13 cellular contexts compared by ENCODE assay signal in genomic region chr19:49338023-49338677, GRCh38. TPM values are rescaled to one million over a fixed set of nuclear protein-coding genes. Genes with fewer than 3 reads are reported as not detected.
DNase-seq lines count a peak whose midpoint lies in the region; ATAC-seq and TF ChIP-seq lines count a peak whose summit lies in the region.
"Had no signal": no experiment of that assay in that cellular context is flagged by ENCODE, and none has a peak within 500 bp of the region (broad histone marks: within the 10 kb centered on the region; RNA-seq: fewer than 3 reads in every experiment).

No MANE protein-coding gene starts in this region.

- no peaks in the 10 kb centered on the region for H3K9me3 ChIP-seq in mucosa of rectum (ENCODE audit: control insufficient read depth in 2 of 2, low read length in 2 of 2)
- no peaks in the 10 kb centered on the region for H3K9me3 ChIP-seq in upper lobe of right lung

- peaks cover 34% of the 10 kb centered on the region for H3K36me3 Mint-ChIP-seq in activated naive CD4-positive, alpha-beta T cell treated with anti-CD3 and anti-CD28 coated beads for 36 hours (ENCODE audit: low read depth)
- peaks cover 21% of the 10 kb centered on the region for H3K36me3 Mint-ChIP-seq in chondrocyte (ENCODE audit: low read depth)

- H3K27me3 ChIP-seq in mucosa of rectum (ENCODE audit: control insufficient read depth in 2 of 2, insufficient read depth in 2 of 2, low read length in 2 of 2) (no peaks in the 10 kb centered on the region), upper lobe of right lung (no peaks in the 10 kb centered on the region)

- no peaks in the 10 kb centered on the region for H3K27me3 Mint-ChIP-seq in activated naive CD4-positive, alpha-beta T cell treated with anti-CD3 and anti-CD28 coated beads for 36 hours (ENCODE audit: low read depth)
- no peaks in the 10 kb centered on the region for H3K27me3 Mint-ChIP-seq in chondrocyte (ENCODE audit: low read depth)

- TF ChIP-seq CTCF in chondrocyte (IDR thresholded peaks at IDR 0.05), result no peak
- TF ChIP-seq CTCF in upper lobe of right lung (IDR thresholded peaks at IDR 0.05), result no peak

- no peak for DNase-seq in activated naive CD4-positive, alpha-beta T cell treated with anti-CD3 and anti-CD28 coated beads for 36 hours
- no peak for DNase-seq in activated naive CD4-positive, alpha-beta T cell treated with Interleukin-2 at 50 U/mL for 16 hours
- DNase-seq in chondrocyte (ENCODE audit: low spot score) (peak; percentile 86), upper lobe of right lung (peak; percentile 66), T-helper 1 cell (no peak), cortex of kidney (lab: John Stamatoyannopoulos, UW) (no peak), glomerular visceral epithelial cell (ENCODE audit: extremely low spot score) (no peak)
- DNase-seq: activated gamma-delta T cell had no signal

- CTCF ChIA-PET in activated naive CD4-positive, alpha-beta T cell treated with anti-CD3 and anti-CD28 coated beads for 36 hours (lab: Charles Lee), result interaction anchor here (0.9 to 1.3 kb wide), 2 partner anchors 11 to 39 kb away, joined by 3 to 4 read pairs; no protein-coding TSS in a partner anchor

- H3K4me1 Mint-ChIP-seq in activated naive CD4-positive, alpha-beta T cell treated with anti-CD3 and anti-CD28 coated beads for 36 hours (ENCODE audit: low read depth), result peaks cover 52% of the 10 kb centered on the region
- H3K4me1 Mint-ChIP-seq in chondrocyte (ENCODE audit: low read depth), result no peaks in the 10 kb centered on the region

- no peak for ATAC-seq in upper lobe of right lung

- H3K27ac Mint-ChIP-seq in activated naive CD4-positive, alpha-beta T cell treated with anti-CD3 and anti-CD28 coated beads for 36 hours, result peak overlapping the region; percentile 41
- no peak overlapping the region for H3K27ac Mint-ChIP-seq in chondrocyte (ENCODE audit: unreplicated experiment)

- H3K9me3 Mint-ChIP-seq in activated naive CD4-positive, alpha-beta T cell treated with anti-CD3 and anti-CD28 coated beads for 36 hours, result no peaks in the 10 kb centered on the region
- H3K9me3 Mint-ChIP-seq in chondrocyte (ENCODE audit: low read depth), result no peaks in the 10 kb centered on the region

- H3K4me3 Mint-ChIP-seq in activated naive CD4-positive, alpha-beta T cell treated with anti-CD3 and anti-CD28 coated beads for 36 hours, result no peak overlapping the region
- no peak overlapping the region for H3K4me3 Mint-ChIP-seq in chondrocyte (ENCODE audit: unreplicated experiment)

- H3K4me3 ChIP-seq in mucosa of rectum (ENCODE audit: low read length in 2 of 2), result peak overlapping the region; percentile 41 to 46
- H3K4me3 ChIP-seq in upper lobe of right lung, result peak overlapping the region; percentile 54

- H3K27ac ChIP-seq in mucosa of rectum (ENCODE audit: low read depth in 2 of 2, low read length in 2 of 2) (no peak overlapping the region), upper lobe of right lung (no peak overlapping the region)
- H3K27ac ChIP-seq: GM23248, HL-60 had no signal

- H3K36me3 ChIP-seq in mucosa of rectum (ENCODE audit: control insufficient read depth in 2 of 2, insufficient read depth in 2 of 2, low read length in 2 of 2), result peaks cover 0 to 5% of the 10 kb centered on the region in 2 donors
- peaks cover 20% of the 10 kb centered on the region for H3K36me3 ChIP-seq in upper lobe of right lung

- no peak overlapping the region for H3K9ac ChIP-seq in mucosa of rectum (ENCODE audit: low read depth in 1 of 2, low read length in 2 of 2)
- H3K9ac ChIP-seq: GM23248 had no signal

- intact Hi-C loops in activated naive CD4-positive, alpha-beta T cell treated with anti-CD3 and anti-CD28 coated beads for 36 hours (cut with micrococcal nuclease), result loop anchor here (10.0 kb wide), 2 partner anchors 217 to 537 kb away; partner anchors contain the start of genes AKT1S1 and TBC1D17
- intact Hi-C loops in upper lobe of right lung (cut with DNase I), result no loop called here

- H3K4me1 ChIP-seq in mucosa of rectum (ENCODE audit: control insufficient read depth in 2 of 2, insufficient read depth in 2 of 2, low read length in 2 of 2) (peaks cover 4 to 18% of the 10 kb centered on the region in 2 donors), upper lobe of right lung (peaks cover 13% of the 10 kb centered on the region)

RNA-seq across cellular contexts. Expression of gene CD37, which starts 2.9 kb away (rescaled TPM):
- total RNA-seq in activated naive CD4-positive, alpha-beta T cell treated with anti-CD3 and anti-CD28 coated beads for 36 hours, result 100 to 1,000 TPM; 182 to 189 TPM
- total RNA-seq in chondrocyte, result not detected in 3 replicates
- 101 TPM for total RNA-seq in upper lobe of right lung
- total RNA-seq: GM23248, myocyte had no signal

RNA-seq across cellular contexts. Expression of gene SLC6A16, which starts 13.2 kb away (rescaled TPM):
- total RNA-seq in activated naive CD4-positive, alpha-beta T cell treated with anti-CD3 and anti-CD28 coated beads for 36 hours, result under 1 TPM; 0.77 to 0.98 TPM
- 3.5 to 5.2 TPM (median 3.5 TPM) in 3 replicates for total RNA-seq in chondrocyte
- total RNA-seq in upper lobe of right lung, result 4.5 TPM
- total RNA-seq: GM23248 had no signal

RNA-seq across cellular contexts. Expression of gene TEAD2, which starts 24.1 kb away (rescaled TPM):
- total RNA-seq in activated naive CD4-positive, alpha-beta T cell treated with anti-CD3 and anti-CD28 coated beads for 36 hours, result under 1 TPM in 1 of 2 experiments, not detected in 1; 0.20 TPM
- total RNA-seq in chondrocyte, result 49.6 to 63.8 TPM (median 62.6 TPM) in 3 replicates
- 36.4 TPM for total RNA-seq in upper lobe of right lung

RNA-seq across cellular contexts. Expression of gene DKKL1, which starts 25.5 kb away (rescaled TPM):
- total RNA-seq in activated naive CD4-positive, alpha-beta T cell treated with anti-CD3 and anti-CD28 coated beads for 36 hours, result not detected
- total RNA-seq in chondrocyte (1.5 to 2.4 TPM (median 2.1 TPM) in 3 replicates), upper lobe of right lung (not detected)
- total RNA-seq: GM23248 had no signal

RNA-seq across cellular contexts. Expression of gene KASH5, which starts 49.9 kb away (rescaled TPM):
- total RNA-seq in activated naive CD4-positive, alpha-beta T cell treated with anti-CD3 and anti-CD28 coated beads for 36 hours, result 1 to 10 TPM; 2.4 to 3.2 TPM
- not detected in 3 replicates for total RNA-seq in chondrocyte
- total RNA-seq in upper lobe of right lung, result 2.2 TPM
- total RNA-seq: esophagus mucosa, GM23248, myocyte had no signal

Comparison
In these comparisons a context has a peak if more than half of its experiments do, and no peak if none do; other contexts are left out.
1. DNase-seq: peak in chondrocyte (single experiment) and upper lobe of right lung (single experiment); none in activated naive CD4-positive, alpha-beta T cell treated with anti-CD3 and anti-CD28 coated beads for 36 hours (single experiment), activated naive CD4-positive, alpha-beta T cell treated with Interleukin-2 at 50 U/mL for 16 hours (single experiment), T-helper 1 cell (0 of 5), cortex of kidney (single experiment) and glomerular visceral epithelial cell (single experiment).
2. RNA of gene CD37, which starts 2.9 kb away (total RNA-seq): 182 to 189 TPM in activated naive CD4-positive, alpha-beta T cell treated with anti-CD3 and anti-CD28 coated beads for 36 hours and 101 TPM in upper lobe of right lung (single experiment); not detected in chondrocyte; every median in the first group is over 100 times any median in the second.
3. RNA of gene TEAD2, which starts 24.1 kb away (total RNA-seq): 49.6 to 63.8 TPM in chondrocyte and 36.4 TPM in upper lobe of right lung (single experiment); 0.20 TPM in activated naive CD4-positive, alpha-beta T cell treated with anti-CD3 and anti-CD28 coated beads for 36 hours; every median in the first group is over 10 times any median in the second.